Comparison of ENCODE assay signal across 8 cellular contexts in genomic region chr18:74495581-74496507, GRCh38. TPM values are rescaled to one million over a fixed set of nuclear protein-coding genes. Genes with fewer than 3 reads are reported as not detected.
DNase-seq lines count a peak whose midpoint lies in the region; ATAC-seq and TF ChIP-seq lines count a peak whose summit lies in the region.

CNDP2 (plus strand) TSS chr18:74496363; CDS start chr18:74499974, 3,611 bp downstream.

- ATAC-seq in GM21447 (IDR thresholded peaks at IDR 0.05; ENCODE audit: unreplicated experiment): peak; percentile 71

- H3K4me1 ChIP-seq in HUES64 (ENCODE audit: insufficient read depth, low read length): peaks cover 25% of the 10 kb centered on the region
- peaks cover 39% of the 10 kb centered on the region for H3K4me1 ChIP-seq in OCI-LY1 (ENCODE audit: insufficient read depth, low read length, severe bottlenecking)
- peaks cover 12% of the 10 kb centered on the region for H3K4me1 ChIP-seq in mesodermal cell (ENCODE audit: control insufficient read depth, insufficient read depth, low read length, poor library complexity, severe bottlenecking)

- CTCF ChIA-PET in Calu3 (lab: Charles Lee): interaction anchor here (0.8 to 2.1 kb wide), 6 partner anchors 27 to 143 kb away, joined by 3 to 9 read pairs (median 4); no protein-coding TSS in a partner anchor

- H3K9ac ChIP-seq in HUES64 (ENCODE audit: low read depth, low read length) (peak within 1 kb of the TSS; percentile 95), OCI-LY1 (ENCODE audit: low read length) (peak within 1 kb of the TSS; percentile 79)

- H3K27ac ChIP-seq in HUES64 (ENCODE audit: low read depth, low read length): peak within 1 kb of the TSS; percentile 82
- peak within 1 kb of the TSS; percentile 95 for H3K27ac ChIP-seq in OCI-LY1 (ENCODE audit: low read depth, low read length, poor library complexity, severe bottlenecking)
- peak within 1 kb of the TSS; percentile 92 for H3K27ac ChIP-seq in mesodermal cell (ENCODE audit: low read depth, low read length, severe bottlenecking)

- H4K20me1 ChIP-seq in OCI-LY1 (ENCODE audit: insufficient read depth, low read length): no peaks in the 10 kb centered on the region

- no peak for TF ChIP-seq CTCF in Calu3 (IDR thresholded peaks at IDR 0.05; ENCODE audit: unreplicated experiment)
- TF ChIP-seq CTCF in OCI-LY1 (IDR thresholded peaks at IDR 0.05; ENCODE audit: low read length): no peak

- H3F3A ChIP-seq in OCI-LY1 (ENCODE audit: insufficient read depth, low read length): 0 out of 2 replicates have a peak, but pooled peaks cover 10% of the 10 kb centered on the region

- peak; percentile 100 for DNase-seq in Calu3
- peak; percentile 100 for DNase-seq in activated CD8-positive, alpha-beta memory T cell treated with anti-CD3 and anti-CD28 coated beads, Interleukin-2, amount 50 U/mL, for 4 hours
- DNase-seq in stimulated activated CD8-positive, alpha-beta memory T cell treated with anti-CD3 and anti-CD28 coated beads, Interleukin-15, amount 100 ng/mL, for 4 hours (ENCODE audit: low read depth in 2 of 2): peak; percentile 98

- peaks cover 38% of the 10 kb centered on the region for H3K4me1 Mint-ChIP-seq in Calu3 (ENCODE audit: low read depth, unreplicated experiment)

- H3K4me3 Mint-ChIP-seq in Calu3 (ENCODE audit: low read depth, unreplicated experiment): peak within 1 kb of the TSS; percentile 73

- H3K79me2 ChIP-seq in OCI-LY1 (ENCODE audit: insufficient read depth, low read length): peaks cover 6% of the 10 kb centered on the region; the same call in 1 of the 2 replicates

- H3K4me3 ChIP-seq in HUES64 (ENCODE audit: low read length): peak within 1 kb of the TSS; percentile 83
- peak within 1 kb of the TSS; percentile 87 for H3K4me3 ChIP-seq in OCI-LY1 (ENCODE audit: low read depth, low read length, poor library complexity, severe bottlenecking)
- H3K4me3 ChIP-seq in mesodermal cell (ENCODE audit: extremely low read depth, insufficient read depth, low read length, poor library complexity, severe bottlenecking): peak within 1 kb of the TSS; percentile 84

- peaks cover 45% of the 10 kb centered on the region for H3K36me3 Mint-ChIP-seq in Calu3 (ENCODE audit: insufficient read depth, unreplicated experiment)

- H3K9me3 ChIP-seq in HUES64 (ENCODE audit: insufficient read depth, low read depth, low read length) (no peaks in the 10 kb centered on the region), OCI-LY1 (ENCODE audit: low read length) (no peaks in the 10 kb centered on the region), mesodermal cell (ENCODE audit: control insufficient read depth, low read length) (no peaks in the 10 kb centered on the region)

- WGBS in HUES64: under 1% methylated on average over 71 of the region's 71 CpGs
- 0% methylated on average over 44 to 49 of the region's 71 CpGs for WGBS in mesodermal cell (ENCODE audit: insufficient coverage in 2 of 2), 2 experiments

- intact Hi-C loops in Calu3 (cut with micrococcal nuclease; ENCODE audit: unreplicated experiment): no loop called here

- BruUV-seq in Calu3 (replicated peaks; lab: Mats Ljungman, UMichigan): TSS peak; percentile 94

- H3K9me3 Mint-ChIP-seq in Calu3 (ENCODE audit: low read depth, unreplicated experiment): no peaks in the 10 kb centered on the region

- peaks cover 20% of the 10 kb centered on the region for H3K36me3 ChIP-seq in HUES64 (ENCODE audit: insufficient read depth, low read length)
- no peaks in the 10 kb centered on the region for H3K36me3 ChIP-seq in OCI-LY1 (ENCODE audit: insufficient read depth, low read length)
- peaks cover 23% of the 10 kb centered on the region for H3K36me3 ChIP-seq in mesodermal cell (ENCODE audit: control insufficient read depth, insufficient read depth, low read length)

- no peaks in the 10 kb centered on the region for H3K27me3 Mint-ChIP-seq in Calu3 (ENCODE audit: unreplicated experiment)

- H3K27me3 ChIP-seq in HUES64 (ENCODE audit: insufficient read depth, low read length) (no peaks in the 10 kb centered on the region), OCI-LY1 (ENCODE audit: insufficient read depth, low read length) (no peaks in the 10 kb centered on the region; the same call in 1 of the 2 replicates)

- H3K27ac Mint-ChIP-seq in Calu3 (ENCODE audit: unreplicated experiment): peak within 1 kb of the TSS; percentile 69

- in situ Hi-C loops in endometrial microvascular endothelial cells (cut with HindIII; ENCODE audit: inconsistent ontology term, low pct_unique_long_range_greater_than_20kb, low sequenced_read_pairs): no loop called here

- H3K9me2 ChIP-seq in OCI-LY1 (ENCODE audit: low read depth, low read length): no peaks in the 10 kb centered on the region

- peak within 1 kb of the TSS; percentile 2; the same call in 1 of the 2 replicates for H2AFZ ChIP-seq in OCI-LY1 (ENCODE audit: low read length)

- H3K4me2 ChIP-seq in OCI-LY1 (ENCODE audit: low read length): peak within 1 kb of the TSS; percentile 87

RNA-seq across cellular contexts. Expression of gene CNDP2, which starts in this region (rescaled TPM):
- total RNA-seq in Calu3 (2022) (279 and 312 TPM in 2 replicates), endometrial microvascular endothelial cells (ENCODE audit: inconsistent ontology term) (157 TPM)
- polyA plus RNA-seq in HUES64 (2013, experiment 1 of 2): 145 TPM
- polyA plus RNA-seq in HUES64 (2013, experiment 2 of 2): 135 TPM
- 82.4 TPM for polyA plus RNA-seq in mesodermal cell (2013, experiment 1 of 2)
- 71.5 TPM for polyA plus RNA-seq in mesodermal cell (2013, experiment 2 of 2)

Comparison
In these comparisons a context has a peak if more than half of its experiments do, and no peak if none do; other contexts are left out.
1. Peak in every context shown above with its lines: DNase-seq, ATAC-seq, H3K4me3 ChIP-seq and H3K27ac ChIP-seq.